7 cellular contexts compared by ENCODE assay signal in genomic region chr10:72262019-72262404, GRCh38. TPM values are rescaled to one million over a fixed set of nuclear protein-coding genes. Genes with fewer than 3 reads are reported as not detected.
A peak's percentile ranks its signal among the peaks of the same experiment; 100 is the strongest.
DNase-seq lines count a peak whose midpoint lies in the region; ATAC-seq and TF ChIP-seq lines count a peak whose summit lies in the region.
"Not testable (repeated sequence)": the region's sequence is repeated elsewhere in the genome, so short reads cannot be mapped to it uniquely, and the experiment has no call there.

No MANE protein-coding gene starts in this region.

- H2BK5ac ChIP-seq in H9 (ENCODE audit: insufficient read length, low read length): not testable (repeated sequence)

- BruUV-seq in MCF 10A (replicated peaks; lab: Mats Ljungman, UMichigan): not testable (repeated sequence)

- not testable (repeated sequence) for H3K79me2 ChIP-seq in H9 (ENCODE audit: insufficient read depth, low read length)

- H3K36me3 Mint-ChIP-seq in H9 (ENCODE audit: insufficient read depth in 1 of 3, low read depth in 3 of 3); activated T-cell treated with anti-CD3 and anti-CD28 coated beads, Interleukin-2, amount 50 U/mL, for 24 hours (ENCODE audit: low read depth); MCF 10A (ENCODE audit: insufficient read depth, unreplicated experiment); naive thymus-derived CD4-positive, alpha-beta T cell: not testable (repeated sequence)

- H3K9me3 ChIP-seq in H9 (ENCODE audit: control insufficient read depth, low read depth, low read length); Peyer's patch; cardiac muscle cell (ENCODE audit: low read depth); naive thymus-derived CD4-positive, alpha-beta T cell (ENCODE audit: control insufficient read depth in 2 of 3, low read length in 3 of 3); spleen: not testable (repeated sequence)

- not testable (repeated sequence) for H3K23ac ChIP-seq in H9 (ENCODE audit: insufficient read length, low read depth, low read length)

- not testable (repeated sequence) for H3K27ac ChIP-seq in H9 (ENCODE audit: insufficient read length, low read depth, low read length)
- peak overlapping the region; percentile 91 to 95 (median 94) for H3K27ac ChIP-seq in Peyer's patch
- H3K27ac ChIP-seq in cardiac muscle cell: peak overlapping the region; percentile 96
- peak overlapping the region; percentile 78 for H3K27ac ChIP-seq in naive thymus-derived CD4-positive, alpha-beta T cell (ENCODE audit: low read depth, low read length)
- H3K27ac ChIP-seq in spleen: peak overlapping the region; percentile 84 to 95 (median 90)

- not testable (repeated sequence) for H3K18ac ChIP-seq in H9 (ENCODE audit: insufficient read length, low read depth, low read length)

- H3K36me3 ChIP-seq in Peyer's patch; cardiac muscle cell; naive thymus-derived CD4-positive, alpha-beta T cell (ENCODE audit: control insufficient read depth in 2 of 3, insufficient read depth in 3 of 3, low read length in 3 of 3); spleen: not testable (repeated sequence)

- H4K5ac ChIP-seq in H9 (ENCODE audit: insufficient read length, low read depth, low read length): not testable (repeated sequence)

- not testable (repeated sequence) for TF ChIP-seq CTCF in H9 (conservative IDR thresholded peaks at IDR 0.05); Peyer's patch (IDR thresholded peaks at IDR 0.05); MCF 10A (IDR thresholded peaks at IDR 0.05; ENCODE audit: unreplicated experiment); cardiac muscle cell (IDR thresholded peaks at IDR 0.05; ENCODE audit: low read depth, low read length); spleen (IDR thresholded peaks at IDR 0.05 in 8 of 11, conservative IDR thresholded peaks at IDR 0.05 in 3 of 11)

- H3K79me1 ChIP-seq in H9 (ENCODE audit: insufficient read depth, low read depth, low read length, poor library complexity, severe bottlenecking): not testable (repeated sequence)

- H3K23me2 ChIP-seq in H9 (ENCODE audit: insufficient read length, low read depth, low read length, poor library complexity, severe bottlenecking): not testable (repeated sequence)

- H3K14ac ChIP-seq in H9 (ENCODE audit: insufficient read depth, low read length): not testable (repeated sequence)

- H4K8ac ChIP-seq in H9 (replicated peaks; ENCODE audit: insufficient read length, low read depth, low read length): not testable (repeated sequence)

- H3K4me3 Mint-ChIP-seq in H9 (peak overlapping the region in 1 of 2 experiments; percentile 81; a peak in 1 of 5 replicates), MCF 10A (ENCODE audit: unreplicated experiment) (peak overlapping the region; percentile 53)
- H3K4me3 Mint-ChIP-seq in activated T-cell treated with anti-CD3 and anti-CD28 coated beads, Interleukin-2, amount 50 U/mL, for 24 hours: peak overlapping the region; percentile 81
- peak overlapping the region in 9 of 10 donors; percentile 83 to 91 (median 89) for H3K4me3 Mint-ChIP-seq in naive thymus-derived CD4-positive, alpha-beta T cell

- not testable (repeated sequence) for TF ChIP-seq POLR2A in Peyer's patch (IDR thresholded peaks at IDR 0.05); spleen (IDR thresholded peaks at IDR 0.05)

- not testable (repeated sequence) for DNase-seq in H9; Peyer's patch; activated T-cell treated with anti-CD3 and anti-CD28 coated beads, Interleukin-2, amount 50 U/mL, for 24 hours; MCF 10A (ENCODE audit: unreplicated experiment); cardiac muscle cell (ENCODE audit: low read depth in 1 of 2, low spot score in 1 of 2); naive thymus-derived CD4-positive, alpha-beta T cell; spleen

- H3K4me2 ChIP-seq in H9 (ENCODE audit: insufficient read depth, insufficient read length, low read length): not testable (repeated sequence)

- not testable (repeated sequence) for H2BK15ac ChIP-seq in H9 (ENCODE audit: low read depth, low read length)

- H3T11ph ChIP-seq in H9 (ENCODE audit: low read length): not testable (repeated sequence)

- H3K27me3 ChIP-seq in H9 (ENCODE audit: insufficient read depth, low read length); Peyer's patch; cardiac muscle cell; naive thymus-derived CD4-positive, alpha-beta T cell (ENCODE audit: control insufficient read depth in 2 of 2, insufficient read depth in 2 of 2, low read length in 2 of 2); spleen (replicated peaks in 1 of 7): not testable (repeated sequence)

- H2AFZ ChIP-seq in H9 (ENCODE audit: low read length): not testable (repeated sequence)

- H3K4me1 Mint-ChIP-seq in H9: peaks cover 51 to 63% of the 10 kb centered on the region in 2 experiments
- peaks cover 50% of the 10 kb centered on the region for H3K4me1 Mint-ChIP-seq in activated T-cell treated with anti-CD3 and anti-CD28 coated beads, Interleukin-2, amount 50 U/mL, for 24 hours (ENCODE audit: low read depth)
- peaks cover 34% of the 10 kb centered on the region for H3K4me1 Mint-ChIP-seq in MCF 10A (ENCODE audit: insufficient read depth, unreplicated experiment)
- peaks cover 26 to 73% (median 60%) of the 10 kb centered on the region in 7 donors for H3K4me1 Mint-ChIP-seq in naive thymus-derived CD4-positive, alpha-beta T cell

- POLR2A ChIA-PET in MCF 10A (lab: Yijun Ruan, JAX): interaction anchor here (0.6 to 27.1 kb wide), 9 partner anchors 9 to 72 kb away, joined by 3 to 902 read pairs (median 8); partner anchors contain the start of genes ANAPC16, ASCC1 and DDIT4
- POLR2A ChIA-PET in naive thymus-derived CD4-positive, alpha-beta T cell (lab: Charles Lee): interaction anchor here (3.2 to 18.6 kb wide), 3 partner anchors 11 to 36 kb away, joined by 22 to 219 read pairs (median 32); partner anchors contain the start of gene DDIT4

- H2BK12ac ChIP-seq in H9 (ENCODE audit: insufficient read length, low read depth, low read length): not testable (repeated sequence)

- no CpG with 5 or more reads among the region's 7 CpGs for WGBS in H9 (ENCODE audit: extremely low coverage, insufficient read length, low lambda C conversion rate)
- WGBS in spleen, 5 donors: 90 to 97% (median 94%) methylated on average over 7 of the region's 7 CpGs

- not testable (repeated sequence) for H3K4me3 ChIP-seq in Peyer's patch, spleen
- peak overlapping the region; percentile 21 for H3K4me3 ChIP-seq in cardiac muscle cell
- peak overlapping the region; percentile 68 for H3K4me3 ChIP-seq in naive thymus-derived CD4-positive, alpha-beta T cell (ENCODE audit: low read length)

- peak overlapping the region; percentile 97 to 99 (median 99); a peak in 3 of 7 replicates for H3K27ac Mint-ChIP-seq in H9
- H3K27ac Mint-ChIP-seq in activated T-cell treated with anti-CD3 and anti-CD28 coated beads, Interleukin-2, amount 50 U/mL, for 24 hours: peak overlapping the region; percentile 99
- peak overlapping the region; percentile 87 for H3K27ac Mint-ChIP-seq in MCF 10A (ENCODE audit: low read depth, unreplicated experiment)
- peak overlapping the region in 8 of 9 donors; percentile 87 to 97 (median 94) for H3K27ac Mint-ChIP-seq in naive thymus-derived CD4-positive, alpha-beta T cell

- H2BK120ac ChIP-seq in H9 (ENCODE audit: low read depth, low read length, poor library complexity, severe bottlenecking): not testable (repeated sequence)

- not testable (repeated sequence) for H4K20me1 ChIP-seq in H9 (ENCODE audit: control insufficient read depth, insufficient read depth, insufficient read length)

- intact Hi-C loops in MCF 10A (cut with micrococcal nuclease); spleen (cut with DNase I; ENCODE audit: low total_unique reads): not testable (repeated sequence)
- intact Hi-C loops in naive thymus-derived CD4-positive, alpha-beta T cell (cut with micrococcal nuclease): loop anchor here (5.0 kb wide), 2 partner anchors 175 to 410 kb away; partner anchors contain the start of genes PSAP (in 1 of the 2) and SPOCK2 (in 1 of the 2)

- H3K4me1 ChIP-seq in H9 (ENCODE audit: insufficient read depth, low read length) (peaks cover 21% of the 10 kb centered on the region), Peyer's patch (peaks cover 8 to 51% (median 38%) of the 10 kb centered on the region in 4 donors), cardiac muscle cell (ENCODE audit: low read depth) (peaks cover 67% of the 10 kb centered on the region), spleen (peaks cover 41 to 88% (median 68%) of the 10 kb centered on the region in 6 donors)
- H3K4me1 ChIP-seq in naive thymus-derived CD4-positive, alpha-beta T cell (ENCODE audit: control insufficient read depth in 2 of 2, insufficient read depth in 2 of 2, low read length in 2 of 2): peaks cover 45 to 53% of the 10 kb centered on the region in 2 donors

- not testable (repeated sequence) for H3K4ac ChIP-seq in H9 (ENCODE audit: low read depth, low read length)

- not testable (repeated sequence) for H4K91ac ChIP-seq in H9 (ENCODE audit: insufficient read length, low read depth, low read length)

- H3K9ac ChIP-seq in H9 (ENCODE audit: extremely low read depth, insufficient read length, low read length): not testable (repeated sequence)

- ATAC-seq in naive thymus-derived CD4-positive, alpha-beta T cell: not testable (repeated sequence)

- H2BK20ac ChIP-seq in H9 (ENCODE audit: low read depth, low read length, poor library complexity, severe bottlenecking): not testable (repeated sequence)

- CTCF ChIA-PET in MCF 10A (lab: Yijun Ruan, JAX): interaction anchor here (0.9 to 1.9 kb wide), 3 partner anchors 10 to 61 kb away, joined by 3 to 6 read pairs (median 5); no protein-coding TSS in a partner anchor
- CTCF ChIA-PET in naive thymus-derived CD4-positive, alpha-beta T cell (lab: Charles Lee): interaction anchor here (0.6 to 9.3 kb wide), 2 partner anchors 13 to 65 kb away, joined by 3 to 46 read pairs; partner anchors contain the start of gene DDIT4

- H2AK5ac ChIP-seq in H9 (ENCODE audit: insufficient read length, low read length): not testable (repeated sequence)

- H3K56ac ChIP-seq in H9 (ENCODE audit: insufficient read length, low read depth, low read length): not testable (repeated sequence)

- not testable (repeated sequence) for H3K27me3 Mint-ChIP-seq in H9 (ENCODE audit: low read depth); activated T-cell treated with anti-CD3 and anti-CD28 coated beads, Interleukin-2, amount 50 U/mL, for 24 hours; MCF 10A (ENCODE audit: insufficient read depth, unreplicated experiment); naive thymus-derived CD4-positive, alpha-beta T cell

- H3K9me3 Mint-ChIP-seq in H9; activated T-cell treated with anti-CD3 and anti-CD28 coated beads, Interleukin-2, amount 50 U/mL, for 24 hours; MCF 10A (ENCODE audit: unreplicated experiment); naive thymus-derived CD4-positive, alpha-beta T cell: not testable (repeated sequence)

RNA-seq across cellular contexts. Expression of gene DDIT4, which starts 11.7 kb away (rescaled TPM):
- total RNA-seq in H9 (2021) (82.9 and 84.0 TPM in 2 replicates), Peyer's patch (100 to 1,000 TPM in 3 of 4 donors, 10 to 100 TPM in 1; 80.6 to 275 (median 123) TPM), MCF 10A (2022) (698 and 872 TPM in 2 replicates), cardiac muscle cell (213 and 227 TPM in 2 replicates), spleen (100 to 1,000 TPM; 103 to 308 (median 249) TPM)
- polyA plus RNA-seq in cardiac muscle cell (210 and 276 TPM in 2 replicates), spleen (100 to 1,000 TPM in 2 of 3 donors, 10 to 100 TPM in 1; 99.3 to 247 (median 209) TPM)
- total RNA-seq in naive thymus-derived CD4-positive, alpha-beta T cell: 100 to 1,000 TPM in 3 of 5 experiments, 10 to 100 TPM in 2; 25.4 to 335 (median 135) TPM
- polyA plus RNA-seq in naive thymus-derived CD4-positive, alpha-beta T cell: 100 to 1,000 TPM in 1 of 2 donors, 10 to 100 TPM in 1; 80.4 to 219 TPM

RNA-seq across cellular contexts. Expression of gene ASCC1, which starts 45.9 kb away (rescaled TPM):
- total RNA-seq in H9 (2021) (36.9 and 41.2 TPM in 2 replicates), Peyer's patch (10 to 100 TPM in 3 of 4 donors, 1 to 10 TPM in 1; 9.7 to 48.7 (median 21.5) TPM), MCF 10A (2022) (26.3 and 31.6 TPM in 2 replicates), cardiac muscle cell (41.3 and 47.9 TPM in 2 replicates), spleen (10 to 100 TPM; 23.7 to 41.7 (median 37.9) TPM)
- polyA plus RNA-seq in cardiac muscle cell (58.4 and 61.0 TPM in 2 replicates), spleen (10 to 100 TPM; 11.9 to 22.0 (median 18.4) TPM)
- total RNA-seq in naive thymus-derived CD4-positive, alpha-beta T cell: 10 to 100 TPM; 19.4 to 33.1 (median 24.2) TPM
- 10 to 100 TPM; 25.2 to 27.1 TPM for polyA plus RNA-seq in naive thymus-derived CD4-positive, alpha-beta T cell

RNA-seq across cellular contexts. Expression of gene ANAPC16, which starts 46.2 kb away (rescaled TPM):
- 66.6 and 73.8 TPM in 2 replicates for total RNA-seq in H9 (2021)
- total RNA-seq in Peyer's patch: 10 to 100 TPM; 55.0 to 73.4 (median 60.6) TPM
- total RNA-seq in MCF 10A (2022): 97.0 and 110 TPM in 2 replicates
- 92.2 and 103 TPM in 2 replicates for total RNA-seq in cardiac muscle cell
- 242 and 283 TPM in 2 replicates for polyA plus RNA-seq in cardiac muscle cell
- 100 to 1,000 TPM in 3 of 5 experiments, 10 to 100 TPM in 2; 85.5 to 131 (median 105) TPM for total RNA-seq in naive thymus-derived CD4-positive, alpha-beta T cell
- polyA plus RNA-seq in naive thymus-derived CD4-positive, alpha-beta T cell: 100 to 1,000 TPM; 318 to 445 TPM
- total RNA-seq in spleen: 100 to 1,000 TPM in 3 of 7 donors, 10 to 100 TPM in 4; 70.8 to 115 (median 97.2) TPM
- polyA plus RNA-seq in spleen: 100 to 1,000 TPM; 182 to 239 (median 224) TPM
